Comparison of ENCODE assay signal across 21 cellular contexts in the genomic region with DNA sequence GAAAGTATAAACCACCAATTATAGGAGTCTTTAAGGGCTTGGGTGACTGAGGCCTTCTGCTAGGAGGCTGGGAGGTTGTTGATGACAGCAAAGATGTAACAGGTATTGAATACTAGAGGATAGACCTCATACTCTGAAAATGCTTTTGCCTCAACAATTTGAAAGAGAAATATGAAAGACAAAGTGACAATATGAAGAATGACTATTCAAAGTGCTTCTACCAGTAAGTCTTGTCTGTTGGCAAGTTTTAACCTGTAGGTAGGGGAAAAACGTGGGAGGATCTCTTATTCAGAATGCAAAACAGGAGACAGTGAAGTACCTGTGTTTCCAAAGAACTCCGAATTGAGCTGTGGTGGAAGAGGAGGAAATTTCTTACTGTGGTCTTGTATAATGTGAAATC. TPM values are rescaled to one million over a fixed set of nuclear protein-coding genes. Genes with fewer than 3 reads are reported as not detected.
DNase-seq lines count a peak whose midpoint lies in the region; ATAC-seq, FAIRE-seq and TF ChIP-seq lines count a peak whose summit lies in the region.
"Had no signal": no experiment of that assay in that cellular context is flagged by ENCODE, and none has a peak within 500 bp of the region (broad histone marks: within the 10 kb centered on the region; RNA-seq: fewer than 3 reads in every experiment).

No MANE protein-coding gene starts in this region.

- TF ChIP-seq POLR2A in GM12891 (IDR thresholded peaks at IDR 0.05; ENCODE audit: low read depth, low read length): no peak

- peaks cover 87% of the 10 kb centered on the region for H3K4me1 Mint-ChIP-seq in activated T-cell treated with anti-CD3 and anti-CD28 coated beads, Interleukin-2, amount 50 U/mL, for 24 hours (ENCODE audit: low read depth)
- H3K4me1 Mint-ChIP-seq in activated naive CD8-positive, alpha-beta T cell treated with anti-CD3 and anti-CD28 coated beads, Interleukin-2, amount 10 ng/mL, durations not matched to agents 7 days and 5 days: peaks cover 62% of the 10 kb centered on the region
- H3K4me1 Mint-ChIP-seq in naive thymus-derived CD8-positive, alpha-beta T cell: peaks cover 35 to 65% (median 61%) of the 10 kb centered on the region in 4 donors

- peak overlapping the region; percentile 22 for H3K4me3 Mint-ChIP-seq in activated T-cell treated with anti-CD3 and anti-CD28 coated beads, Interleukin-2, amount 50 U/mL, for 24 hours
- peak overlapping the region; percentile 70 for H3K4me3 Mint-ChIP-seq in activated naive CD8-positive, alpha-beta T cell treated with anti-CD3 and anti-CD28 coated beads, Interleukin-2, amount 10 ng/mL, durations not matched to agents 7 days and 5 days
- peak overlapping the region in 3 of 10 donors; percentile 4 to 39 (median 15) for H3K4me3 Mint-ChIP-seq in naive thymus-derived CD8-positive, alpha-beta T cell

- no peaks in the 10 kb centered on the region for H3K9me3 Mint-ChIP-seq in activated T-cell treated with anti-CD3 and anti-CD28 coated beads, Interleukin-2, amount 50 U/mL, for 24 hours
- no peaks in the 10 kb centered on the region for H3K9me3 Mint-ChIP-seq in activated naive CD8-positive, alpha-beta T cell treated with anti-CD3 and anti-CD28 coated beads, Interleukin-2, amount 10 ng/mL, durations not matched to agents 7 days and 5 days
- H3K9me3 Mint-ChIP-seq in naive thymus-derived CD8-positive, alpha-beta T cell: no peaks in the 10 kb centered on the region

- no peaks in the 10 kb centered on the region for H3K27me3 Mint-ChIP-seq in activated T-cell treated with anti-CD3 and anti-CD28 coated beads, Interleukin-2, amount 50 U/mL, for 24 hours
- no peaks in the 10 kb centered on the region for H3K27me3 Mint-ChIP-seq in activated naive CD8-positive, alpha-beta T cell treated with anti-CD3 and anti-CD28 coated beads, Interleukin-2, amount 10 ng/mL, durations not matched to agents 7 days and 5 days
- H3K27me3 Mint-ChIP-seq in naive thymus-derived CD8-positive, alpha-beta T cell: no peaks in the 10 kb centered on the region

- peak; percentile 75 for FAIRE-seq in GM12891 (lab: Jason Lieb, UNC)

- POLR2A ChIA-PET in activated naive CD8-positive, alpha-beta T cell treated with anti-CD3 and anti-CD28 coated beads, Interleukin-2, amount 10 ng/mL, durations not matched to agents 7 days and 5 days (lab: Charles Lee): interaction anchor here (1.4 to 1.7 kb wide), 2 partner anchors 30 to 38 kb away, joined by 3 to 7 read pairs; partner anchors contain the start of gene GBF1
- POLR2A ChIA-PET in naive thymus-derived CD8-positive, alpha-beta T cell (lab: Charles Lee): no interaction called here

- peak overlapping the region; percentile 89 for H3K27ac Mint-ChIP-seq in activated T-cell treated with anti-CD3 and anti-CD28 coated beads, Interleukin-2, amount 50 U/mL, for 24 hours
- H3K27ac Mint-ChIP-seq in activated naive CD8-positive, alpha-beta T cell treated with anti-CD3 and anti-CD28 coated beads, Interleukin-2, amount 10 ng/mL, durations not matched to agents 7 days and 5 days: peak overlapping the region; percentile 76
- peak overlapping the region in 5 of 10 donors; percentile 0 to 43 (median 20) for H3K27ac Mint-ChIP-seq in naive thymus-derived CD8-positive, alpha-beta T cell

- DNase-seq in activated T-cell treated with anti-CD3 and anti-CD28 coated beads, Interleukin-2, amount 50 U/mL, for 24 hours: no peak
- DNase-seq in activated T-cell treated with anti-CD3 and anti-CD28 coated beads, Interleukin-2, amount 50 U/mL, for 1 hour: no peak
- no peak for DNase-seq in GM12891 (ENCODE audit: insufficient read length, low spot score)
- DNase-seq in activated naive CD8-positive, alpha-beta T cell treated with anti-CD3 and anti-CD28 coated beads, Interleukin-2, amount 10 ng/mL, durations not matched to agents 7 days and 5 days: no peak
- peak; percentile 16 for DNase-seq in putamen (ENCODE audit: low spot score)
- no peak for DNase-seq in naive thymus-derived CD8-positive, alpha-beta T cell
- DNase-seq in kidney tubule cell (ENCODE audit: low spot score): no peak
- DNase-seq: activated gamma-delta T cell; brain microvascular endothelial cell; COR-L47; hypothalamus; KBM-7; left cardiac atrium; NCI-H1092 treated with DMSO at 0.1 percent for 48 hours; NCI-H2171 treated with DMSO at 0.1 percent for 48 hours; ovary; Right ventricle myocardium superior; stimulated activated naive CD4-positive, alpha-beta T cell had no signal

- peaks cover 69% of the 10 kb centered on the region for H3K36me3 Mint-ChIP-seq in activated T-cell treated with anti-CD3 and anti-CD28 coated beads, Interleukin-2, amount 50 U/mL, for 24 hours (ENCODE audit: low read depth)
- peaks cover 11% of the 10 kb centered on the region for H3K36me3 Mint-ChIP-seq in activated naive CD8-positive, alpha-beta T cell treated with anti-CD3 and anti-CD28 coated beads, Interleukin-2, amount 10 ng/mL, durations not matched to agents 7 days and 5 days
- peaks cover 0 to 45% (median 3%) of the 10 kb centered on the region in 3 donors for H3K36me3 Mint-ChIP-seq in naive thymus-derived CD8-positive, alpha-beta T cell

- no peak for ATAC-seq in activated naive CD8-positive, alpha-beta T cell treated with anti-CD3 and anti-CD28 coated beads, Interleukin-2, amount 10 ng/mL, durations not matched to agents 7 days and 5 days (ENCODE audit: low read depth)
- no peak for ATAC-seq in naive thymus-derived CD8-positive, alpha-beta T cell
- no peak for ATAC-seq in HG03520 (IDR thresholded peaks at IDR 0.05; ENCODE audit: unreplicated experiment)
- ATAC-seq: left cardiac atrium had no signal

TF ChIP-seq in GM12891, 5 proteins besides CTCF, POLR2A, EP300 and RAD21:
- TF ChIP-seq POU2F2 (IDR thresholded peaks at IDR 0.05; ENCODE audit: low read depth, low read length): no peak
- TF ChIP-seq TAF1 (IDR thresholded peaks at IDR 0.05; ENCODE audit: low read depth, low read length): no peak

RNA-seq across cellular contexts. Expression of gene GBF1, which starts 38.2 kb away (rescaled TPM):
- polyA plus RNA-seq in GM12891 (2012; ENCODE audit: low read depth, missing spikeins): 22.7 TPM
- 10 to 100 TPM; 40.1 to 40.6 TPM for total RNA-seq in activated naive CD8-positive, alpha-beta T cell treated with anti-CD3 and anti-CD28 coated beads, Interleukin-2, amount 10 ng/mL, durations not matched to agents 7 days and 5 days
- total RNA-seq in naive thymus-derived CD8-positive, alpha-beta T cell: 10 to 100 TPM; 36.9 to 41.0 TPM
- 10 to 100 TPM in 2 of 3 donors, 1 to 10 TPM in 1; 6.3 to 17.1 (median 10.7) TPM for polyA plus RNA-seq in naive thymus-derived CD8-positive, alpha-beta T cell

RNA-seq across cellular contexts. Expression of gene PITX3, which starts 42.2 kb away (rescaled TPM):
- polyA plus RNA-seq in GM12891 (2012; ENCODE audit: low read depth, missing spikeins): not detected
- total RNA-seq in activated naive CD8-positive, alpha-beta T cell treated with anti-CD3 and anti-CD28 coated beads, Interleukin-2, amount 10 ng/mL, durations not matched to agents 7 days and 5 days: not detected
- total RNA-seq in naive thymus-derived CD8-positive, alpha-beta T cell: not detected
- not detected for polyA plus RNA-seq in naive thymus-derived CD8-positive, alpha-beta T cell
- total RNA-seq: left cardiac atrium; ovary; T-helper 2 cell treated with Interferon-gamma antibody and Interleukin-4, amounts not matched to agents 100 ng/mL and 5 ng/mL, for 36 hours had no signal
- polyA plus RNA-seq: ovary had no signal

RNA-seq across cellular contexts. Expression of gene ELOVL3, which starts 57.4 kb away (rescaled TPM):
- 0.06 TPM for polyA plus RNA-seq in GM12891 (2012; ENCODE audit: low read depth, missing spikeins)
- total RNA-seq in activated naive CD8-positive, alpha-beta T cell treated with anti-CD3 and anti-CD28 coated beads, Interleukin-2, amount 10 ng/mL, durations not matched to agents 7 days and 5 days: under 1 TPM in 1 of 2 experiments, not detected in 1; 0.22 TPM
- not detected for total RNA-seq in naive thymus-derived CD8-positive, alpha-beta T cell
- not detected for polyA plus RNA-seq in naive thymus-derived CD8-positive, alpha-beta T cell
- total RNA-seq: ovary; T-helper 2 cell treated with Interferon-gamma antibody and Interleukin-4, amounts not matched to agents 100 ng/mL and 5 ng/mL, for 36 hours; urinary bladder had no signal
